Comparison of ENCODE assay signal across 15 cellular contexts in genomic region chr15:45631831-45632230, GRCh38. TPM values are rescaled to one million over a fixed set of nuclear protein-coding genes. Genes with fewer than 3 reads are reported as not detected.
DNase-seq lines count a peak whose midpoint lies in the region; ATAC-seq, FAIRE-seq and TF ChIP-seq lines count a peak whose summit lies in the region.
"Had no signal": no experiment of that assay in that cellular context is flagged by ENCODE, and none has a peak within 500 bp of the region (broad histone marks: within the 10 kb centered on the region; RNA-seq: fewer than 3 reads in every experiment).

No MANE protein-coding gene starts in this region.

- H3K9me3 ChIP-seq in HepG2 (ENCODE audit: low read length): no peaks in the 10 kb centered on the region
- no peaks in the 10 kb centered on the region for H3K9me3 ChIP-seq in right lobe of liver
- H3K9me3 ChIP-seq in mesodermal cell (ENCODE audit: control insufficient read depth, low read length): no peaks in the 10 kb centered on the region
- no peaks in the 10 kb centered on the region for H3K9me3 ChIP-seq in vagina
- H3K9me3 ChIP-seq: testis had no signal

- ATAC-seq in HepG2 (no peak), right lobe of liver (no peak), natural killer cell (no peak)

- H3K4me1 ChIP-seq in HepG2 (ENCODE audit: insufficient read depth, low read length): peaks cover 6% of the 10 kb centered on the region
- peaks cover 0 to 17% (median 2%) of the 10 kb centered on the region in 4 donors for H3K4me1 ChIP-seq in right lobe of liver
- H3K4me1 ChIP-seq in mesodermal cell (ENCODE audit: control insufficient read depth, insufficient read depth, low read length, poor library complexity, severe bottlenecking): peaks cover 6% of the 10 kb centered on the region
- peaks cover 35% of the 10 kb centered on the region for H3K4me1 ChIP-seq in vagina

- peaks cover 7% of the 10 kb centered on the region for H3K36me3 Mint-ChIP-seq in natural killer cell

- H3K27me3 Mint-ChIP-seq in natural killer cell (ENCODE audit: low read depth in 2 of 2): peaks cover 0 to 2% of the 10 kb centered on the region in 2 donors

- intact Hi-C loops in HepG2 (cut with micrococcal nuclease; ENCODE audit: unreplicated experiment) (loop anchor here (10.0 kb wide), 1 partner anchor 47 kb away; the partner anchor contains the start of gene BLOC1S6), right lobe of liver (cut with DNase I) (no loop called here), vagina (cut with DNase I) (no loop called here), natural killer cell (cut with micrococcal nuclease) (no loop called here)

- TF ChIP-seq CTCF in HepG2 (CRISPR knock-in tag; IDR thresholded peaks at IDR 0.05) (no peak), right lobe of liver (IDR thresholded peaks at IDR 0.05) (no peak), cardiac fibroblast (IDR thresholded peaks at IDR 0.05; ENCODE audit: low read depth, low read length) (no peak), vagina (IDR thresholded peaks at IDR 0.05) (no peak), natural killer cell (IDR thresholded peaks at IDR 0.05) (no peak)

- peaks cover 2 to 7% of the 10 kb centered on the region in 2 donors for H3K9me3 Mint-ChIP-seq in natural killer cell

- peaks cover 9 to 12% of the 10 kb centered on the region in 2 donors for H3K4me1 Mint-ChIP-seq in natural killer cell

- BruUV-seq in HepG2 (replicated peaks; lab: Mats Ljungman, UMichigan): no TSS peak

- CTCF ChIA-PET in HepG2 (lab: Yijun Ruan, JAX; ENCODE audit: low intra/inter-chr PET ratio, low total read pairs): no interaction called here

- TF ChIP-seq EP300 in HepG2 (IDR thresholded peaks at IDR 0.05; ENCODE audit: low read depth in 2 of 2, low read length in 2 of 2) (no peak), HepG2 (CRISPR knock-in tag; IDR thresholded peaks at IDR 0.05; ENCODE audit: borderline replicate concordance) (no peak)

- no peaks in the 10 kb centered on the region for H3K79me2 ChIP-seq in HepG2 (ENCODE audit: insufficient read depth, low read length)

- POLR2A ChIA-PET in HepG2 (lab: Yijun Ruan, JAX): interaction anchor here (1.4 kb wide), 1 partner anchor 45 kb away, joined by 4 read pairs; the partner anchor contains the start of gene BLOC1S6

- 40% methylated on average over 2 of the region's 2 CpGs for WGBS in HepG2 (ENCODE audit: low lambda C conversion rate)
- 57% methylated on average over 2 of the region's 2 CpGs for WGBS in right lobe of liver (ENCODE audit: insufficient coverage, low coverage, low lambda C conversion rate, missing lambda C conversion rate)
- 85% methylated on average over 2 of the region's 2 CpGs; no CpG with 5 or more reads in 1 of the 2 experiments for WGBS in mesodermal cell (ENCODE audit: insufficient coverage in 2 of 2), 2 experiments

- H3K36me3 ChIP-seq in HepG2 (replicated peaks in 1 of 2; ENCODE audit: control insufficient read depth in 1 of 2, insufficient read depth in 2 of 2, low read length in 2 of 2) (no peaks in the 10 kb centered on the region), right lobe of liver (no peaks in the 10 kb centered on the region), mesodermal cell (ENCODE audit: control insufficient read depth, insufficient read depth, low read length) (no peaks in the 10 kb centered on the region), vagina (no peaks in the 10 kb centered on the region)
- H3K36me3 ChIP-seq: heart right ventricle had no signal

- in situ Hi-C loops in HepG2 (cut with HindIII; ENCODE audit: extremely low pct_ligation_motif_present, low pct_unique_long_range_greater_than_20kb): no loop called here

- no peak for DNase-seq in HepG2 (ENCODE audit: low spot score)
- no peak for DNase-seq in right lobe of liver
- DNase-seq in cardiac fibroblast (ENCODE audit: low read depth in 2 of 2): peak; percentile 31 to 68
- no peak for DNase-seq in vagina (ENCODE audit: extremely low spot score in 2 of 2)
- no peak for DNase-seq in natural killer cell
- no peak for DNase-seq in erythroblast (lab: John Stamatoyannopoulos, UW)
- DNase-seq in NCI-H82 treated with DMSO at 0.1 percent for 48 hours (lab: John Stamatoyannopoulos, UW; ENCODE audit: unreplicated experiment): no peak
- DNase-seq: cerebellar nuclear complex; heart right ventricle; naive B cell; NCI-H1092; stimulated activated CD4-positive, alpha-beta T cell treated with anti-CD3 and anti-CD28 coated beads, Interleukin-4, amount 100 ng/mL, for 4 hours; T-helper 9 cell; testis had no signal

- H2AFZ ChIP-seq in HepG2 (ENCODE audit: low read length): peak overlapping the region; percentile 67

- peak overlapping the region; percentile 41 for H3K4me2 ChIP-seq in HepG2 (ENCODE audit: low read depth, low read length)

- H3K4me3 Mint-ChIP-seq in natural killer cell: no peak overlapping the region

- no peak for TF ChIP-seq RAD21 in HepG2 (CRISPR knock-in tag; IDR thresholded peaks at IDR 0.05)

- H4K20me1 ChIP-seq in HepG2 (ENCODE audit: insufficient read depth, low read length): no peaks in the 10 kb centered on the region

- FAIRE-seq in HepG2 (lab: Jason Lieb, UNC): no peak

- H3K27me3 ChIP-seq in HepG2 (ENCODE audit: control insufficient read depth in 1 of 2, insufficient read depth in 2 of 2, low read length in 2 of 2) (no peaks in the 10 kb centered on the region; a peak in 1 of 5 replicates), right lobe of liver (no peaks in the 10 kb centered on the region), vagina (no peaks in the 10 kb centered on the region)
- H3K27me3 ChIP-seq: heart right ventricle, testis had no signal

- no peak overlapping the region for H3K4me3 ChIP-seq in HepG2 (replicated peaks in 1 of 3; ENCODE audit: insufficient read depth in 1 of 3, low read depth in 2 of 3, low read length in 3 of 3)
- H3K4me3 ChIP-seq in right lobe of liver: no peak overlapping the region
- H3K4me3 ChIP-seq in cardiac fibroblast (replicated peaks in 1 of 2; ENCODE audit: low read depth in 2 of 2, low read length in 2 of 2): peak overlapping the region in 1 of 2 donors; percentile 37
- H3K4me3 ChIP-seq in mesodermal cell (ENCODE audit: extremely low read depth, insufficient read depth, low read length, poor library complexity, severe bottlenecking): no peak overlapping the region
- H3K4me3 ChIP-seq in vagina: peak overlapping the region in 1 of 2 donors; percentile 17
- H3K4me3 ChIP-seq: testis had no signal

- H3K27ac ChIP-seq in HepG2 (ENCODE audit: extremely low read length, insufficient read depth, low read length) (no peak overlapping the region), right lobe of liver (no peak overlapping the region), mesodermal cell (ENCODE audit: low read depth, low read length, severe bottlenecking) (peak overlapping the region; percentile 23), vagina (peak overlapping the region; percentile 52)
- H3K27ac ChIP-seq: testis had no signal

- TF ChIP-seq POLR2A in HepG2 (IDR thresholded peaks at IDR 0.05; ENCODE audit: insufficient read depth in 1 of 2, low read depth in 2 of 2, low read length in 2 of 2): no peak
- no peak for TF ChIP-seq POLR2A in right lobe of liver (IDR thresholded peaks at IDR 0.05)
- no peak for TF ChIP-seq POLR2A in vagina (IDR thresholded peaks at IDR 0.05)
- no peak for TF ChIP-seq POLR2A in erythroblast (IDR thresholded peaks at IDR 0.05; ENCODE audit: low read length)

- no peak overlapping the region for H3K27ac Mint-ChIP-seq in natural killer cell

- no peak overlapping the region for H3K9ac ChIP-seq in HepG2 (ENCODE audit: insufficient read depth, low read depth, low read length)

RNA-seq across cellular contexts. Expression of gene SQOR, which starts 3.0 kb away (rescaled TPM):
- total RNA-seq in HepG2 (2016; rRNA removed; fragmentation: Illumina TruSeq; extraction: Trizol) (19.4 and 25.9 TPM in 2 replicates), right lobe of liver (10 to 100 TPM; 34.2 to 77.7 (median 49.1) TPM), vagina (52.8 TPM), natural killer cell (10 to 100 TPM; 22.8 to 36.5 (median 29.9) TPM)
- 14.8 and 16.6 TPM in 2 replicates for total RNA-seq in HepG2 (2016; cell fraction: cytosol; rRNA removed; fragmentation: Illumina TruSeq; extraction: Trizol; ENCODE audit: low read depth)
- total RNA-seq in HepG2 (2016; cell fraction: insoluble cytoplasmic fraction; rRNA removed; fragmentation: Illumina TruSeq; extraction: Trizol): 19.9 and 25.8 TPM in 2 replicates
- total RNA-seq in HepG2 (2016; cell fraction: membrane; rRNA removed; fragmentation: Illumina TruSeq; extraction: Trizol): 20.2 and 21.7 TPM in 2 replicates
- 7.5 and 8.5 TPM in 2 replicates for total RNA-seq in HepG2 (2016; cell fraction: nucleus; rRNA removed; fragmentation: Illumina TruSeq; extraction: Trizol)
- 17.5 and 19.3 TPM in 2 replicates for polyA plus RNA-seq in HepG2 (2011; rRNA removed)
- 15.4 and 18.8 TPM in 2 replicates for polyA plus RNA-seq in HepG2 (2011; cell fraction: cytosol; rRNA removed)
- polyA plus RNA-seq in HepG2 (2011; cell fraction: nucleus; rRNA removed): 7.0 and 7.3 TPM in 2 replicates
- 7.7 and 8.6 TPM in 2 replicates for polyA plus RNA-seq in HepG2 (2012)
- 13.3 and 13.9 TPM in 2 replicates for polyA plus RNA-seq in HepG2 (2016; cell fraction: cytosol; fragmentation: Illumina TruSeq; extraction: Trizol; ENCODE audit: low read depth)
- 20.1 and 20.6 TPM in 2 replicates for polyA plus RNA-seq in HepG2 (2016; cell fraction: insoluble cytoplasmic fraction; fragmentation: Illumina TruSeq; extraction: Trizol; ENCODE audit: low read depth)
- 15.0 and 15.1 TPM in 2 replicates for polyA plus RNA-seq in HepG2 (2016; cell fraction: membrane; fragmentation: Illumina TruSeq; extraction: Trizol; ENCODE audit: low read depth)
- polyA plus RNA-seq in HepG2 (2016; cell fraction: nucleus; fragmentation: Illumina TruSeq; extraction: Trizol; ENCODE audit: insufficient read depth, low read depth): 7.2 and 10.5 TPM in 2 replicates
- 17.0 and 23.7 TPM in 2 replicates for polyA minus RNA-seq in HepG2 (2011; rRNA and poly(A)+ RNA removed; ENCODE audit: low replicate concordance)
- 8.4 and 13.7 TPM in 2 replicates for polyA minus RNA-seq in HepG2 (2011; cell fraction: cytosol; rRNA and poly(A)+ RNA removed)
- 8.0 and 12.3 TPM in 2 replicates for polyA minus RNA-seq in HepG2 (2011; cell fraction: nucleus; rRNA and poly(A)+ RNA removed)
- polyA plus RNA-seq in mesodermal cell (2013, experiment 1 of 2): 0.59 TPM
- polyA plus RNA-seq in mesodermal cell (2013, experiment 2 of 2): 0.66 TPM

RNA-seq across cellular contexts. Expression of gene BLOC1S6, which starts 44.7 kb away (rescaled TPM):
- total RNA-seq in HepG2 (2016; rRNA removed; fragmentation: Illumina TruSeq; extraction: Trizol) (44.3 and 67.5 TPM in 2 replicates), right lobe of liver (10 to 100 TPM; 15.9 to 33.7 (median 24.3) TPM), vagina (45.2 TPM), natural killer cell (10 to 100 TPM; 63.4 to 81.3 (median 65.6) TPM)
- total RNA-seq in HepG2 (2016; cell fraction: cytosol; rRNA removed; fragmentation: Illumina TruSeq; extraction: Trizol; ENCODE audit: low read depth): 9.7 and 14.1 TPM in 2 replicates
- total RNA-seq in HepG2 (2016; cell fraction: insoluble cytoplasmic fraction; rRNA removed; fragmentation: Illumina TruSeq; extraction: Trizol): 45.6 and 82.4 TPM in 2 replicates
- total RNA-seq in HepG2 (2016; cell fraction: membrane; rRNA removed; fragmentation: Illumina TruSeq; extraction: Trizol): 37.2 and 39.9 TPM in 2 replicates
- 21.7 and 23.9 TPM in 2 replicates for total RNA-seq in HepG2 (2016; cell fraction: nucleus; rRNA removed; fragmentation: Illumina TruSeq; extraction: Trizol)
- 10.0 and 11.8 TPM in 2 replicates for polyA plus RNA-seq in HepG2 (2011; rRNA removed)
- polyA plus RNA-seq in HepG2 (2011; cell fraction: cytosol; rRNA removed): 7.2 and 9.3 TPM in 2 replicates
- 5.0 and 5.5 TPM in 2 replicates for polyA plus RNA-seq in HepG2 (2011; cell fraction: nucleus; rRNA removed)
- 31.1 and 38.9 TPM in 2 replicates for polyA plus RNA-seq in HepG2 (2012)
- polyA plus RNA-seq in HepG2 (2016; cell fraction: cytosol; fragmentation: Illumina TruSeq; extraction: Trizol; ENCODE audit: low read depth): 4.7 and 5.4 TPM in 2 replicates
- 54.5 and 55.8 TPM in 2 replicates for polyA plus RNA-seq in HepG2 (2016; cell fraction: insoluble cytoplasmic fraction; fragmentation: Illumina TruSeq; extraction: Trizol; ENCODE audit: low read depth)
- 16.2 and 20.1 TPM in 2 replicates for polyA plus RNA-seq in HepG2 (2016; cell fraction: membrane; fragmentation: Illumina TruSeq; extraction: Trizol; ENCODE audit: low read depth)
- 27.7 and 30.6 TPM in 2 replicates for polyA plus RNA-seq in HepG2 (2016; cell fraction: nucleus; fragmentation: Illumina TruSeq; extraction: Trizol; ENCODE audit: insufficient read depth, low read depth)
- 11.2 and 14.4 TPM in 2 replicates for polyA minus RNA-seq in HepG2 (2011; rRNA and poly(A)+ RNA removed; ENCODE audit: low replicate concordance)
- polyA minus RNA-seq in HepG2 (2011; cell fraction: cytosol; rRNA and poly(A)+ RNA removed): 15.0 and 20.2 TPM in 2 replicates
- 11.6 and 13.8 TPM in 2 replicates for polyA minus RNA-seq in HepG2 (2011; cell fraction: nucleus; rRNA and poly(A)+ RNA removed)
- 36.9 TPM for polyA plus RNA-seq in mesodermal cell (2013, experiment 1 of 2)
- polyA plus RNA-seq in mesodermal cell (2013, experiment 2 of 2): 39.1 TPM

Comparison
In these comparisons a context has a peak if more than half of its experiments do, and no peak if none do; other contexts are left out.
1. DNase-seq: peak in cardiac fibroblast (2 of 2); none in HepG2 (single experiment), right lobe of liver (0 of 3), vagina (0 of 2), natural killer cell (single experiment), erythroblast (0 of 2) and NCI-H82 treated with DMSO at 0.1 percent for 48 hours (single experiment).
2. H3K27ac ChIP-seq: peak in mesodermal cell (single experiment) and vagina (single experiment); none in HepG2 (single experiment) and right lobe of liver (0 of 3).